8 cellular contexts compared by ENCODE assay signal in genomic region chr11:113874096-113874919, GRCh38. TPM values are rescaled to one million over a fixed set of nuclear protein-coding genes. Genes with fewer than 3 reads are reported as not detected.
DNase-seq lines count a peak whose midpoint lies in the region; ATAC-seq and TF ChIP-seq lines count a peak whose summit lies in the region.

No MANE protein-coding gene starts in this region.

- H3K27me3 ChIP-seq in NT2/D1 (ENCODE audit: insufficient read depth, insufficient read length) = no peaks in the 10 kb centered on the region
- H3K27me3 ChIP-seq in endodermal cell (ENCODE audit: control insufficient read depth, insufficient read depth, low read length, poor library complexity, severe bottlenecking) = no peaks in the 10 kb centered on the region
- H3K27me3 ChIP-seq in neural cell (ENCODE audit: insufficient read depth, low read depth, low read length) = no peaks in the 10 kb centered on the region

- intact Hi-C loops in activated CD4-positive, alpha-beta T cell treated with anti-CD3 and anti-CD28 coated beads for 36 hours (cut with DNase I, micrococcal nuclease) = loop anchor here (2.0 to 10.0 kb wide), 6 partner anchors 102 to 1648 kb away; partner anchors contain the start of genes C11orf71 (in 1 of the 2), CADM1 (in 1 of the 2), PTS (in 1 of the 2) and RBM7 (in 1 of the 2)

- H3K4me3 Mint-ChIP-seq in activated CD4-positive, alpha-beta T cell treated with anti-CD3 and anti-CD28 coated beads for 36 hours = peak overlapping the region; percentile 90
- peak overlapping the region; percentile 83 for H3K4me3 Mint-ChIP-seq in endodermal cell

- H3K4me1 ChIP-seq in NT2/D1 (ENCODE audit: insufficient read depth, insufficient read length) (no peaks in the 10 kb centered on the region), endodermal cell (ENCODE audit: control insufficient read depth, insufficient read depth, low read length) (peaks cover 7% of the 10 kb centered on the region)

- no peak overlapping the region for H3K27ac ChIP-seq in endodermal cell (ENCODE audit: low read depth, low read length)
- no peak overlapping the region for H3K27ac ChIP-seq in neural cell (ENCODE audit: low read length)

- peak overlapping the region; percentile 81 for H3K27ac Mint-ChIP-seq in activated CD4-positive, alpha-beta T cell treated with anti-CD3 and anti-CD28 coated beads for 36 hours
- H3K27ac Mint-ChIP-seq in endodermal cell = peak overlapping the region; percentile 91

- H3K9me2 ChIP-seq in neural cell (ENCODE audit: insufficient read depth, low read length) = no peaks in the 10 kb centered on the region

- no peaks in the 10 kb centered on the region for H3K27me3 Mint-ChIP-seq in activated CD4-positive, alpha-beta T cell treated with anti-CD3 and anti-CD28 coated beads for 36 hours
- no peaks in the 10 kb centered on the region for H3K27me3 Mint-ChIP-seq in endodermal cell (ENCODE audit: insufficient read depth)

- CTCF ChIA-PET in activated CD4-positive, alpha-beta T cell treated with anti-CD3 and anti-CD28 coated beads for 36 hours (lab: Charles Lee) = interaction anchor here (0.9 to 1.0 kb wide), 2 partner anchors 20 to 25 kb away, joined by 3 to 4 read pairs; no protein-coding TSS in a partner anchor

- no peak for TF ChIP-seq RAD21 in neural cell (conservative IDR thresholded peaks at IDR 0.05)

- H3K79me2 ChIP-seq in neural cell (replicated peaks; ENCODE audit: insufficient read depth, low read length) = peaks cover 9% of the 10 kb centered on the region

- peaks cover 4% of the 10 kb centered on the region for H3K36me3 Mint-ChIP-seq in activated CD4-positive, alpha-beta T cell treated with anti-CD3 and anti-CD28 coated beads for 36 hours (ENCODE audit: low read depth)
- H3K36me3 Mint-ChIP-seq in endodermal cell (ENCODE audit: low read depth) = peaks cover 19% of the 10 kb centered on the region

- WGBS in endodermal cell (ENCODE audit: insufficient coverage in 1 of 2, insufficient read length in 1 of 2), 2 experiments = 37 to 75% methylated on average over 4 to 21 of the region's 26 CpGs

- POLR2A ChIA-PET in activated CD4-positive, alpha-beta T cell treated with anti-CD3 and anti-CD28 coated beads for 36 hours (lab: Charles Lee) = no interaction called here

- H3K9me3 Mint-ChIP-seq in activated CD4-positive, alpha-beta T cell treated with anti-CD3 and anti-CD28 coated beads for 36 hours (ENCODE audit: low read depth) = no peaks in the 10 kb centered on the region
- H3K9me3 Mint-ChIP-seq in endodermal cell = peaks cover 2% of the 10 kb centered on the region

- H3K4me3 ChIP-seq in NT2/D1 (ENCODE audit: insufficient read length, low read depth) = peak overlapping the region; percentile 79
- H3K4me3 ChIP-seq in endodermal cell (ENCODE audit: low read length) = peak overlapping the region; percentile 96
- H3K4me3 ChIP-seq in neural cell (ENCODE audit: low read length) = peak overlapping the region; percentile 84

- peaks cover 45% of the 10 kb centered on the region for H3K4me1 Mint-ChIP-seq in activated CD4-positive, alpha-beta T cell treated with anti-CD3 and anti-CD28 coated beads for 36 hours
- H3K4me1 Mint-ChIP-seq in endodermal cell = peaks cover 24% of the 10 kb centered on the region

- peak; percentile 23 for ATAC-seq in activated CD4-positive, alpha-beta T cell treated with anti-CD3 and anti-CD28 coated beads for 36 hours
- ATAC-seq in HG03571 (IDR thresholded peaks at IDR 0.05; ENCODE audit: unreplicated experiment) = no peak

- DNase-seq in activated CD4-positive, alpha-beta T cell treated with anti-CD3 and anti-CD28 coated beads for 36 hours = no peak
- DNase-seq in activated CD4-positive, alpha-beta T cell treated with anti-CD3 and anti-CD28 coated beads, Interleukin-2, amount 50 U/mL, for 4 hours = no peak
- DNase-seq in NT2/D1 (ENCODE audit: low read depth, low spot score) = no peak
- peak; percentile 57 for DNase-seq in endodermal cell
- DNase-seq in NCI-H510A (lab: John Stamatoyannopoulos, UW) = no peak
- no peak for DNase-seq in NCI-H146 treated with DMSO at 0.1 percent for 48 hours (lab: John Stamatoyannopoulos, UW; ENCODE audit: unreplicated experiment)

- no peaks in the 10 kb centered on the region for H4K20me1 ChIP-seq in neural cell (ENCODE audit: insufficient read depth)

- H3K36me3 ChIP-seq in NT2/D1 (ENCODE audit: insufficient read depth, insufficient read length, low read length) (peaks cover 22% of the 10 kb centered on the region), endodermal cell (ENCODE audit: control insufficient read depth, insufficient read depth, low read length) (peaks cover 4% of the 10 kb centered on the region), neural cell (ENCODE audit: insufficient read depth, low read length) (no peaks in the 10 kb centered on the region)

- H3K4me2 ChIP-seq in neural cell (ENCODE audit: low read length) = peak overlapping the region; percentile 60

- TF ChIP-seq EP300 in neural cell (conservative IDR thresholded peaks at IDR 0.05; ENCODE audit: poor library complexity, severe bottlenecking) = no peak

- H3K9me3 ChIP-seq in NT2/D1 (ENCODE audit: insufficient read depth, low read length) (no peaks in the 10 kb centered on the region), endodermal cell (ENCODE audit: control insufficient read depth, low read length) (no peaks in the 10 kb centered on the region), neural cell (ENCODE audit: low read length) (no peaks in the 10 kb centered on the region)

- peaks cover 5% of the 10 kb centered on the region for H3F3A ChIP-seq in neural cell (ENCODE audit: insufficient read depth, low read length, poor library complexity, severe bottlenecking)

- H3K9ac ChIP-seq in NT2/D1 (ENCODE audit: insufficient read length, low read depth) = peak overlapping the region; percentile 79
- H3K9ac ChIP-seq in endodermal cell (ENCODE audit: extremely low read depth, low read length, poor library complexity, severe bottlenecking) = peak overlapping the region; percentile 86
- H3K9ac ChIP-seq in neural cell (ENCODE audit: low read length) = peak overlapping the region; percentile 65

- no peak for TF ChIP-seq CTCF in endodermal cell (conservative IDR thresholded peaks at IDR 0.05)
- no peak for TF ChIP-seq CTCF in neural cell (IDR thresholded peaks at IDR 0.05; ENCODE audit: poor library complexity, severe bottlenecking)

- no peak overlapping the region for H2AFZ ChIP-seq in neural cell (ENCODE audit: low read depth, low read length)

TF ChIP-seq in neural cell, 6 proteins besides CTCF, POLR2A, EP300 and RAD21:
- TF ChIP-seq TAF1 (IDR thresholded peaks at IDR 0.05; ENCODE audit: low read depth) (no peak), POLR2AphosphoS5 (IDR thresholded peaks at IDR 0.05) (no peak), REST (IDR thresholded peaks at IDR 0.05; ENCODE audit: borderline replicate concordance) (no peak)

RNA-seq across cellular contexts. Expression of gene USP28, which starts 1.1 kb away (rescaled TPM):
- total RNA-seq in activated CD4-positive, alpha-beta T cell treated with anti-CD3 and anti-CD28 coated beads for 36 hours = 10 to 100 TPM; 38.6 to 43.9 TPM
- total RNA-seq in endodermal cell = 10 to 100 TPM; 67.0 to 73.7 TPM
- polyA plus RNA-seq in endodermal cell (2013, experiment 1 of 2) = 53.9 TPM
- 48.2 TPM for polyA plus RNA-seq in endodermal cell (2013, experiment 2 of 2)
- 12.8 and 16.0 TPM in 2 replicates for polyA plus RNA-seq in neural cell
- polyA minus RNA-seq in neural cell = 9.0 and 11.4 TPM in 2 replicates

RNA-seq across cellular contexts. Expression of gene HTR3B, which starts 30.3 kb away (rescaled TPM):
- total RNA-seq in activated CD4-positive, alpha-beta T cell treated with anti-CD3 and anti-CD28 coated beads for 36 hours = not detected
- not detected for total RNA-seq in endodermal cell
- not detected for polyA plus RNA-seq in endodermal cell (2013, experiment 1 of 2)
- not detected for polyA plus RNA-seq in endodermal cell (2013, experiment 2 of 2)
- polyA plus RNA-seq in neural cell = not detected in 2 replicates
- polyA minus RNA-seq in neural cell = not detected in 2 replicates
